8 cellular contexts compared by ENCODE assay signal in the genomic region with DNA sequence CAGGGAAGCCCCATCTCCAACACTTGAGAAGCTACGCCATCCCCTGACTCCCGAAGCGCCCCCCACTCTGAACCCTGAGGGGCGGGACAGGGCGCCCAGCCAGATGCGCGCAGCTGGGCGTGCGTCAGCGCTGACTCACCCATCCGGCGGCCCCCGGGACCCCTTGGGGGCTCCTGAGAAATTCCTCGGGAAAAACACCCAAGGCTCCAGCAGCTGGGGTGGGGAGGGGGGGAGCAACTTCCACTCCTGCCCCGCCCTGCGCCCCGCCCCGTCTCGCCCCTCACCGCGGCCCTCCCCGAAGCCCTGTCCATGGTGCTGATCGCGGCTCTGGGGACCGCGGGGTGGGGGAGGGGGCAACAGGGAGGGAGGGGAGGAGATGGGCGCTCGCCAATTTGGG. TPM values are rescaled to one million over a fixed set of nuclear protein-coding genes. Genes with fewer than 3 reads are reported as not detected.
DNase-seq lines count a peak whose midpoint lies in the region; ATAC-seq lines count a peak whose summit lies in the region.

No MANE protein-coding gene starts in this region.

- H3K9me3 Mint-ChIP-seq in activated T-helper 17 cell treated with anti-CD3 and anti-CD28 coated beads, Interleukin-2, amount 50 U/mL, for 72 hours: no peaks in the 10 kb centered on the region

- peaks cover 22% of the 10 kb centered on the region for H3K27me3 Mint-ChIP-seq in activated T-helper 17 cell treated with anti-CD3 and anti-CD28 coated beads, Interleukin-2, amount 50 U/mL, for 72 hours

- no peak overlapping the region for H3K27ac Mint-ChIP-seq in activated T-helper 17 cell treated with anti-CD3 and anti-CD28 coated beads, Interleukin-2, amount 50 U/mL, for 72 hours

- H3K36me3 Mint-ChIP-seq in activated T-helper 17 cell treated with anti-CD3 and anti-CD28 coated beads, Interleukin-2, amount 50 U/mL, for 72 hours (ENCODE audit: low read depth): peaks cover 22% of the 10 kb centered on the region

- peak overlapping the region; percentile 70 for H3K4me3 Mint-ChIP-seq in activated T-helper 17 cell treated with anti-CD3 and anti-CD28 coated beads, Interleukin-2, amount 50 U/mL, for 72 hours

- intact Hi-C loops in sciatic nerve (cut with DNase I): no loop called here

- peak; percentile 22 for ATAC-seq in activated T-helper 17 cell treated with anti-CD3 and anti-CD28 coated beads, Interleukin-2, amount 50 U/mL, for 72 hours (replicated peaks)
- ATAC-seq in sciatic nerve (peak; percentile 64), HG03571 (IDR thresholded peaks at IDR 0.05; ENCODE audit: unreplicated experiment) (no peak)

- peaks cover 45% of the 10 kb centered on the region for H3K4me1 Mint-ChIP-seq in activated T-helper 17 cell treated with anti-CD3 and anti-CD28 coated beads, Interleukin-2, amount 50 U/mL, for 72 hours

- DNase-seq in HT1080 (ENCODE audit: low read depth): peak; percentile 21
- peak; percentile 29 for DNase-seq in germinal center (ENCODE audit: low spot score)
- peak; percentile 89 for DNase-seq in sciatic nerve (ENCODE audit: low spot score)
- no peak for DNase-seq in NCI-H2196 treated with DMSO at 0.1 percent for 48 hours (lab: John Stamatoyannopoulos, UW; ENCODE audit: unreplicated experiment)
- no peak for DNase-seq in NCI-H1048 (lab: John Stamatoyannopoulos, UW)
- no peak for DNase-seq in retina

RNA-seq across cellular contexts. Expression of a gene that starts 1.0 kb away (rescaled TPM):
- total RNA-seq in HT1080 (2014; rRNA removed; shearing (Covaris generic)): not detected in 2 replicates
- polyA plus RNA-seq in HT1080 (2015; cell fraction: cytosol; rRNA removed): not detected in 2 replicates
- polyA plus RNA-seq in HT1080 (2015; cell fraction: nucleus; rRNA removed): 0.12 TPM in 1 of 2 replicates, not detected in the other
- total RNA-seq in activated T-helper 17 cell treated with anti-CD3 and anti-CD28 coated beads, Interleukin-2, amount 50 U/mL, for 72 hours: 10 to 100 TPM in 1 of 2 donors, 1 to 10 TPM in 1; 6.1 to 32.1 TPM
- 47.5 TPM for total RNA-seq in sciatic nerve

RNA-seq across cellular contexts. Expression of a gene that starts 4.0 kb away (rescaled TPM):
- total RNA-seq in HT1080 (2014; rRNA removed; shearing (Covaris generic)): not detected in 2 replicates
- not detected in 2 replicates for polyA plus RNA-seq in HT1080 (2015; cell fraction: cytosol; rRNA removed)
- not detected in 2 replicates for polyA plus RNA-seq in HT1080 (2015; cell fraction: nucleus; rRNA removed)
- total RNA-seq in activated T-helper 17 cell treated with anti-CD3 and anti-CD28 coated beads, Interleukin-2, amount 50 U/mL, for 72 hours: under 1 TPM in 1 of 2 donors, not detected in 1; 0.26 TPM
- not detected for total RNA-seq in sciatic nerve

Comparison
In these comparisons a context has a peak if more than half of its experiments do, and no peak if none do; other contexts are left out.
1. DNase-seq: peak in HT1080 (single experiment), germinal center (single experiment) and sciatic nerve (single experiment); none in NCI-H2196 treated with DMSO at 0.1 percent for 48 hours (single experiment), NCI-H1048 (single experiment) and retina (single experiment).